10 cellular contexts compared by ENCODE assay signal in the genomic region with DNA sequence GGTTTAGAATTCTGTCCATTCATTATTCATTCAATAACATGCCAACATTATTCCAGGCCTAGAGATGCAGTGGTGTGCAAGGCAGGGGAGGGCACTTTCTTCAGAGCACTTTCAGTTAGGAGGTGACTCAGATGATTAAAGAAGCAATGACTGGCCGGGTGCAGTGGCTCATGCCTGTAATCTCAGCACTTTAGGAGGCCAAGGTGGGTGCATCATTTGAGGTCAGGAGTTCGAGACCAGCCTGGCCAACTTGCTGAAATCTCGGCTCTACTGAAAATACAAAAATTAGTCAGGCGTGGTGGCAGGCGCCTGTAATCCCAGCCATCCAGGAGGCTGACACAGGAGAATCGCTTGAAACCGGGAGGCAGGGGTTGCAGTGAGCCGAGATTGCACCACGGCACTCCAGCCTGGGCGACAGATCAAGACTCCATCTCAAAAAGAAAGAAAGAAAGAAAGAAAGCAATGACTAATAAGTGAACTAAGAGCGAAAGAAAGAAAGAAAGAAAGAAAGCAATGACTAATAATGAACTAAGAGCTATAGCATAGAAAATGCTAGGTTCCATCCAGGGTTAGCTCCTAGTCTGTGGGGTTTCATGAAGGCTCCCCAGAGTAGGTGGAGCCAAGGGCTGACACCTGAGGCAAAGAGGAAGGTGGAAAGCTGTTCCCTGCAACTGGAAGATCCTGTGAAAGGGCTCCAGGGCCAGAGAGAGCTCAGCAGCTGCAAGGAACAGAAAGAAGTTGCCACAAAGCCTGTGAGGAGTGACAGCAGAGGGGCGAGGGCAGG.
DNase-seq lines count a peak whose midpoint lies in the region; ATAC-seq lines count a peak whose summit lies in the region.
"Had no signal": no experiment of that assay in that cellular context is flagged by ENCODE, and none has a peak within 500 bp of the region (broad histone marks: within the 10 kb centered on the region; RNA-seq: fewer than 3 reads in every experiment).

No MANE protein-coding gene starts in this region.

- POLR2A ChIA-PET in naive thymus-derived CD8-positive, alpha-beta T cell (lab: Charles Lee): no interaction called here

- no peaks in the 10 kb centered on the region for H3K9me3 Mint-ChIP-seq in activated T-cell treated with anti-CD3 and anti-CD28 coated beads, Interleukin-2, amount 50 U/mL, for 24 hours
- no peaks in the 10 kb centered on the region for H3K9me3 Mint-ChIP-seq in naive thymus-derived CD8-positive, alpha-beta T cell

- H3K36me3 Mint-ChIP-seq in activated T-cell treated with anti-CD3 and anti-CD28 coated beads, Interleukin-2, amount 50 U/mL, for 24 hours (ENCODE audit: low read depth): no peaks in the 10 kb centered on the region
- H3K36me3 Mint-ChIP-seq in naive thymus-derived CD8-positive, alpha-beta T cell: no peaks in the 10 kb centered on the region
- H3K36me3 Mint-ChIP-seq: IgD-negative memory B cell had no signal

- H3K27ac Mint-ChIP-seq in activated T-cell treated with anti-CD3 and anti-CD28 coated beads, Interleukin-2, amount 50 U/mL, for 24 hours: no peak overlapping the region
- no peak overlapping the region for H3K27ac Mint-ChIP-seq in naive thymus-derived CD8-positive, alpha-beta T cell
- H3K27ac Mint-ChIP-seq: IgD-negative memory B cell had no signal

- H3K4me1 Mint-ChIP-seq in activated T-cell treated with anti-CD3 and anti-CD28 coated beads, Interleukin-2, amount 50 U/mL, for 24 hours (ENCODE audit: low read depth): no peaks in the 10 kb centered on the region
- peaks cover 0 to 11% (median 1%) of the 10 kb centered on the region in 4 donors for H3K4me1 Mint-ChIP-seq in naive thymus-derived CD8-positive, alpha-beta T cell

- DNase-seq in stimulated activated CD4-positive, alpha-beta T cell treated with anti-CD3 and anti-CD28 coated beads, Interleukin-15, amount 100 ng/mL, for 24 hours: peak; percentile 52
- no peak for DNase-seq in stimulated activated CD4-positive, alpha-beta T cell treated with anti-CD3 and anti-CD28 coated beads, Interleukin-12 subunit alpha, Interleukin-12 subunit beta, amount 100 ng/mL, for 4 hours
- peak; percentile 48 for DNase-seq in activated T-cell treated with anti-CD3 and anti-CD28 coated beads, Interleukin-2, amount 50 U/mL, for 24 hours
- DNase-seq in naive thymus-derived CD8-positive, alpha-beta T cell: no peak
- no peak for DNase-seq in NCI-H526 treated with DMSO at 0.1 percent for 48 hours (lab: John Stamatoyannopoulos, UW)
- no peak for DNase-seq in DMS 273 treated with DMSO at 0.1 percent for 48 hours (lab: John Stamatoyannopoulos, UW)
- DNase-seq: mesendoderm had no signal

- no peak overlapping the region for H3K4me3 Mint-ChIP-seq in activated T-cell treated with anti-CD3 and anti-CD28 coated beads, Interleukin-2, amount 50 U/mL, for 24 hours
- no peak overlapping the region for H3K4me3 Mint-ChIP-seq in naive thymus-derived CD8-positive, alpha-beta T cell
- H3K4me3 Mint-ChIP-seq: IgD-negative memory B cell had no signal

- ATAC-seq in HG02610 (IDR thresholded peaks at IDR 0.05; ENCODE audit: unreplicated experiment) (peak; percentile 75), GM21423 (IDR thresholded peaks at IDR 0.05; ENCODE audit: unreplicated experiment) (no peak)
- ATAC-seq in naive thymus-derived CD8-positive, alpha-beta T cell: no peak

- H3K27me3 Mint-ChIP-seq in activated T-cell treated with anti-CD3 and anti-CD28 coated beads, Interleukin-2, amount 50 U/mL, for 24 hours: peaks cover 31% of the 10 kb centered on the region
- H3K27me3 Mint-ChIP-seq in naive thymus-derived CD8-positive, alpha-beta T cell: peaks cover 0 to 12% (median 2%) of the 10 kb centered on the region in 5 donors

Comparison
In these comparisons a context has a peak if more than half of its experiments do, and no peak if none do; other contexts are left out.
1. DNase-seq: peak in stimulated activated CD4-positive, alpha-beta T cell treated with anti-CD3 and anti-CD28 coated beads, Interleukin-15, amount 100 ng/mL, for 24 hours (single experiment) and activated T-cell treated with anti-CD3 and anti-CD28 coated beads, Interleukin-2, amount 50 U/mL, for 24 hours (single experiment); none in stimulated activated CD4-positive, alpha-beta T cell treated with anti-CD3 and anti-CD28 coated beads, Interleukin-12 subunit alpha, Interleukin-12 subunit beta, amount 100 ng/mL, for 4 hours (single experiment), naive thymus-derived CD8-positive, alpha-beta T cell (0 of 10), NCI-H526 treated with DMSO at 0.1 percent for 48 hours (single experiment) and DMS 273 treated with DMSO at 0.1 percent for 48 hours (single experiment).